Comparison of ENCODE assay signal across 22 cellular contexts in the genomic region with DNA sequence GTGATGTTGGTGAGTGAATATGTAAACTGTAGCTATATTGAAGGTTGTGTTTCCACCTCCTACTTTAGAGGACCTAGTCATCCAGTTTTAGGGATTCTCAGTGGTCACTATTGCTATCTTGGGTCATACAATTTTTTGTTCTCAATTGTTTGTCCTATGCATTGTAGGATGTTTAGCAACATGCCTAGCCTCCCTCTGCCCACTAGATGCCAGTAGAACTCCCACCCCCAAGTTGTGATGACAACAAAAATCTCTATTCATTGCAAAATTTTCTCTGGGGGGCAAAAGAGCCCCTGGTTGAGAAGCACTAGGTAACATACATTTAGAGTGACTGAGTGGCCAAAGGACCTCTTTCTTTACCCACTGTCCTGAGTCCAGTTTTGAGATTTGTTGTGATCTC.
DNase-seq lines count a peak whose midpoint lies in the region; FAIRE-seq and TF ChIP-seq lines count a peak whose summit lies in the region.
"Had no signal": no experiment of that assay in that cellular context is flagged by ENCODE, and none has a peak within 500 bp of the region (broad histone marks: within the 10 kb centered on the region; RNA-seq: fewer than 3 reads in every experiment).

No MANE protein-coding gene starts in this region.

- no peak for FAIRE-seq in GM12892 (lab: Jason Lieb, UNC)
- FAIRE-seq: colon, endometrium had no signal

- TF ChIP-seq POLR2A in GM12892 (IDR thresholded peaks at IDR 0.05; ENCODE audit: low read depth, low read length), result no peak

- H3K4me3 ChIP-seq in H7 (ENCODE audit: insufficient read depth, low read depth, low read length), result no peak overlapping the region
- H3K4me3 ChIP-seq: uterus had no signal

- peak; percentile 57 for TF ChIP-seq CTCF in 22Rv1 (IDR thresholded peaks at IDR 0.05)

- H3K36me3 ChIP-seq in H7 (replicated peaks; ENCODE audit: control insufficient read depth, insufficient read depth, low read length), result no peaks in the 10 kb centered on the region
- H3K36me3 ChIP-seq: uterus had no signal

- H3K27me3 ChIP-seq in H7 (ENCODE audit: control insufficient read depth, insufficient read depth, low read length), result no peaks in the 10 kb centered on the region
- H3K27me3 ChIP-seq: uterus had no signal

- DNase-seq in H7, result peak; percentile 19
- DNase-seq in RKO (ENCODE audit: low spot score), result peak; percentile 0
- DNase-seq in foreskin melanocyte, result peak; percentile 9
- DNase-seq in hepatic stellate cell (ENCODE audit: low spot score), result no peak
- DNase-seq in GM12892 (ENCODE audit: insufficient read length), result no peak
- DNase-seq in NCI-H748 (lab: John Stamatoyannopoulos, UW; ENCODE audit: unreplicated experiment), result no peak
- no peak for DNase-seq in SIG-M5 treated with dmso at 0.1 percent for 504 hours (lab: John Stamatoyannopoulos, UW; ENCODE audit: unreplicated experiment)
- DNase-seq: activated CD4-positive, alpha-beta T cell treated with anti-CD3 and anti-CD28 coated beads, Interleukin-2, amount 50 U/mL, for 4 hours; activated naive CD4-positive, alpha-beta T cell; aorta; CD8-positive, alpha-beta memory T cell; Karpas-422; left cardiac atrium; NCI-H1417 treated with DMSO at 0.1 percent for 48 hours; NCI-H526 treated with DMSO at 0.1 percent for 48 hours; occipital lobe; RPMI8226; SW 1271; uterus had no signal

- H3K27ac ChIP-seq in 22Rv1, result no peak overlapping the region
- H3K27ac ChIP-seq: uterus had no signal

Comparison
In these comparisons a context has a peak if more than half of its experiments do, and no peak if none do; other contexts are left out.
1. DNase-seq: peak in H7 (single experiment), RKO (single experiment) and foreskin melanocyte (single experiment); none in hepatic stellate cell (single experiment), GM12892 (single experiment), NCI-H748 (single experiment) and SIG-M5 treated with dmso at 0.1 percent for 504 hours (single experiment).